Comparison of ENCODE assay signal across 10 cellular contexts in the genomic region with DNA sequence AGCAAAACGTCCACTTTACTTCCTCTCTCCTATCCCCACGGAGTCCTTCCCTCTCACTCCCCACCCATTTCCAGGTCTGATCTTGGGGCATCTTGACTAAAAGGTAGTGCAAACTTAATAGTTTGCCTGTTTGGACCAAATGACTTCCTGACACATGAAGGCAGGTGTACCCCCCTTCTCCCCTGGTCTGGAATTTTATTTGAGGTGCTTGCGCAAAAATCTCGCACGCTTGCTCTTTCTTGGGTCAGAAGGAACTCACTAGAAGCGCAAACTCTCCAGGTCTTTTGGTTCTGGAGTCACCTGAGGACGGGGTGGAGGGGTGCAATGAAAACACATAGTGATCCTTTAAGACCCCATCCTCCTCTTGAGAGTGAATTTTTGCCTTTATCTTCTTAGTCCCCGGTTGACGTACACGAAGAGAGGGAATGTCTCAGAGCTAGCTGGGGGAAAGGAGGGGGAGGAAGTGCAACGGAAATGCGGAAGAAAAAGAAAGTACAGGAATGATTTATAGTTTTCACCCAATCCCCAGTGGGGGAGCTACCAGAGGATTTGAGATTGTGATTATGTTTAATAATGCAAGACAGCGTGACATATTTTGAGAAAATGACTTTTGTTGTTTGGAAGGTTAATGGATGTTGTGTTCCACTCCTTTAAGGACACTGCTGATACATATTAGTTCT. TPM values are rescaled to one million over a fixed set of nuclear protein-coding genes. Genes with fewer than 3 reads are reported as not detected.
DNase-seq lines count a peak whose midpoint lies in the region; FAIRE-seq and TF ChIP-seq lines count a peak whose summit lies in the region.
"Had no signal": no experiment of that assay in that cellular context is flagged by ENCODE, and none has a peak within 500 bp of the region (broad histone marks: within the 10 kb centered on the region; RNA-seq: fewer than 3 reads in every experiment).

No MANE protein-coding gene starts in this region.

- H3K36me3 ChIP-seq in ES-I3 (ENCODE audit: insufficient read depth, low read length), result no peaks in the 10 kb centered on the region
- H3K36me3 ChIP-seq in astrocyte (ENCODE audit: insufficient read depth, low read length), result no peaks in the 10 kb centered on the region
- H3K36me3 ChIP-seq in rectal smooth muscle tissue (ENCODE audit: control insufficient read depth, insufficient read depth, low read length), result no peaks in the 10 kb centered on the region

- H3K9ac ChIP-seq in ES-I3 (ENCODE audit: low read depth, low read length) (peak overlapping the region; percentile 65; the same call in 1 of the 2 replicates), astrocyte (ENCODE audit: low read length) (peak overlapping the region; percentile 1), rectal smooth muscle tissue (ENCODE audit: low read length) (no peak overlapping the region)

- H3K27ac ChIP-seq in astrocyte (ENCODE audit: low read depth, low read length), result no peak overlapping the region
- no peak overlapping the region for H3K27ac ChIP-seq in rectal smooth muscle tissue (ENCODE audit: low read depth, low read length)

- H3K4me1 ChIP-seq in ES-I3 (ENCODE audit: insufficient read depth, low read length), result 0 out of 2 replicates have a peak, but pooled peaks cover 6% of the 10 kb centered on the region
- H3K4me1 ChIP-seq in astrocyte (ENCODE audit: insufficient read depth, low read length), result no peaks in the 10 kb centered on the region
- no peaks in the 10 kb centered on the region for H3K4me1 ChIP-seq in rectal smooth muscle tissue (ENCODE audit: control insufficient read depth, insufficient read depth, low read length)

- H3K79me2 ChIP-seq in astrocyte (ENCODE audit: insufficient read depth, low read length), result no peaks in the 10 kb centered on the region

- no peaks in the 10 kb centered on the region for H4K20me1 ChIP-seq in astrocyte (ENCODE audit: insufficient read depth, low read length)

- no peak for DNase-seq in astrocyte (ENCODE audit: low read depth)
- DNase-seq in hippocampal formation (lab: John Stamatoyannopoulos, UW), result peak; percentile 51 to 57
- no peak for DNase-seq in stimulated activated CD4-positive, alpha-beta T cell treated with anti-CD3 and anti-CD28 coated beads, Interleukin-4, amount 100 ng/mL, for 4 hours
- no peak for DNase-seq in NK-92 (lab: John Stamatoyannopoulos, UW; ENCODE audit: unreplicated experiment)
- no peak for DNase-seq in SW480 (ENCODE audit: low spot score)
- no peak for DNase-seq in midbrain (lab: John Stamatoyannopoulos, UW)

- peak overlapping the region; percentile 47 for H3K4me3 ChIP-seq in astrocyte (ENCODE audit: insufficient read depth, low read depth, low read length)
- peak overlapping the region; percentile 14 for H3K4me3 ChIP-seq in rectal smooth muscle tissue (ENCODE audit: low read length)

- no peak for TF ChIP-seq CTCF in astrocyte (IDR thresholded peaks at IDR 0.05; ENCODE audit: insufficient read depth, low read depth, low read length)

- peak overlapping the region; percentile 84 for H3K4me2 ChIP-seq in astrocyte (ENCODE audit: low read length)

- H3K27me3 Mint-ChIP-seq in astrocyte (ENCODE audit: low read depth, unreplicated experiment), result peaks cover 15% of the 10 kb centered on the region

- peak overlapping the region; percentile 37 for H3K4me3 Mint-ChIP-seq in astrocyte (ENCODE audit: unreplicated experiment)
- H3K4me3 Mint-ChIP-seq: activated naive CD4-positive, alpha-beta T cell treated with anti-CD3 and anti-CD28 coated beads, Interleukin-2, amount 50 U/mL, for 24 hours; stimulated activated memory B cell treated with anti-CD40 and anti-IgM and Interleukin-4, amounts not matched to agents 10 μg/mL and 1 μg/mL and 100 μg/mL, for 72 hours had no signal

- H3K27me3 ChIP-seq in astrocyte (ENCODE audit: insufficient read depth, low read length) (peaks cover 20% of the 10 kb centered on the region), rectal smooth muscle tissue (ENCODE audit: control insufficient read depth, insufficient read depth, low read length) (peaks cover 3% of the 10 kb centered on the region)

- H3K9me3 ChIP-seq in ES-I3 (ENCODE audit: control insufficient read depth, insufficient read depth, low read length), result no peaks in the 10 kb centered on the region
- no peaks in the 10 kb centered on the region for H3K9me3 ChIP-seq in astrocyte (ENCODE audit: insufficient read depth, low read depth, low read length)

- no peak for FAIRE-seq in astrocyte (lab: Jason Lieb, UNC)

- H3K36me3 Mint-ChIP-seq in astrocyte (ENCODE audit: low read depth, unreplicated experiment), result no peaks in the 10 kb centered on the region
- H3K36me3 Mint-ChIP-seq: activated naive CD4-positive, alpha-beta T cell treated with anti-CD3 and anti-CD28 coated beads, Interleukin-2, amount 50 U/mL, for 24 hours; stimulated activated memory B cell treated with anti-CD40 and anti-IgM and Interleukin-4, amounts not matched to agents 10 μg/mL and 1 μg/mL and 100 μg/mL, for 72 hours had no signal

- H3K9me3 Mint-ChIP-seq in astrocyte (ENCODE audit: unreplicated experiment), result no peaks in the 10 kb centered on the region
- H3K9me3 Mint-ChIP-seq: activated naive CD4-positive, alpha-beta T cell treated with anti-CD3 and anti-CD28 coated beads, Interleukin-2, amount 50 U/mL, for 24 hours; stimulated activated memory B cell treated with anti-CD40 and anti-IgM and Interleukin-4, amounts not matched to agents 10 μg/mL and 1 μg/mL and 100 μg/mL, for 72 hours had no signal

- peaks cover 5% of the 10 kb centered on the region for H3K4me1 Mint-ChIP-seq in astrocyte (ENCODE audit: low read depth, unreplicated experiment)

- H2AFZ ChIP-seq in astrocyte (ENCODE audit: low read depth, low read length), result peak overlapping the region; percentile 62

- no peak overlapping the region for H3K27ac Mint-ChIP-seq in astrocyte (ENCODE audit: unreplicated experiment)
- H3K27ac Mint-ChIP-seq: activated naive CD4-positive, alpha-beta T cell treated with anti-CD3 and anti-CD28 coated beads, Interleukin-2, amount 50 U/mL, for 24 hours; stimulated activated memory B cell treated with anti-CD40 and anti-IgM and Interleukin-4, amounts not matched to agents 10 μg/mL and 1 μg/mL and 100 μg/mL, for 72 hours had no signal

RNA-seq across cellular contexts. Expression of gene ADGRB3, which starts 4.9 kb away (rescaled TPM):
- total RNA-seq in astrocyte, result 0.77 and 0.87 TPM in 2 replicates

Comparison
In these comparisons a context has a peak if more than half of its experiments do, and no peak if none do; other contexts are left out.
1. DNase-seq: peak in hippocampal formation (2 of 2); none in astrocyte (single experiment), stimulated activated CD4-positive, alpha-beta T cell treated with anti-CD3 and anti-CD28 coated beads, Interleukin-4, amount 100 ng/mL, for 4 hours (0 of 2), NK-92 (single experiment), SW480 (single experiment) and midbrain (single experiment).